ENCODE assay signal across 10 cellular contexts in genomic region chr10:92238062-92238585, GRCh38. TPM values are rescaled to one million over a fixed set of nuclear protein-coding genes. Genes with fewer than 3 reads are reported as not detected.
DNase-seq lines count a peak whose midpoint lies in the region; ATAC-seq and TF ChIP-seq lines count a peak whose summit lies in the region.
"Had no signal": no experiment of that assay in that cellular context is flagged by ENCODE, and none has a peak within 500 bp of the region (broad histone marks: within the 10 kb centered on the region; RNA-seq: fewer than 3 reads in every experiment).

No MANE protein-coding gene starts in this region.

- H3K27ac ChIP-seq in adrenal gland (peak overlapping the region in 4 of 5 donors; percentile 66 to 95 (median 91)), rectal smooth muscle tissue (ENCODE audit: low read depth, low read length) (no peak overlapping the region)

- ATAC-seq in GM18498 (IDR thresholded peaks at IDR 0.05; ENCODE audit: unreplicated experiment) (no peak), HG02973 (IDR thresholded peaks at IDR 0.05; ENCODE audit: unreplicated experiment) (no peak)

- no peaks in the 10 kb centered on the region for H3K9me3 Mint-ChIP-seq in nephron progenitor cell

- H3K4me1 Mint-ChIP-seq in nephron progenitor cell: peaks cover 32% of the 10 kb centered on the region

- peaks cover 69% of the 10 kb centered on the region for H3K27me3 Mint-ChIP-seq in nephron progenitor cell (ENCODE audit: low read depth, poor library complexity)

- no peak overlapping the region for H3K9ac ChIP-seq in rectal smooth muscle tissue (ENCODE audit: low read length)

- intact Hi-C loops in adrenal gland (cut with DNase I): no loop called here

- H3K4me3 ChIP-seq in GM12864 (ENCODE audit: low read depth, low read length): peak overlapping the region; percentile 73; the same call in 1 of the 2 replicates
- peak overlapping the region in 2 of 4 donors; percentile 66 to 91 for H3K4me3 ChIP-seq in adrenal gland
- peak overlapping the region; percentile 94 for H3K4me3 ChIP-seq in rectal smooth muscle tissue (ENCODE audit: low read length)

- H3K36me3 ChIP-seq in adrenal gland (replicated peaks in 1 of 2) (no peaks in the 10 kb centered on the region), rectal smooth muscle tissue (ENCODE audit: control insufficient read depth, insufficient read depth, low read length) (no peaks in the 10 kb centered on the region)

- no peak overlapping the region for H3K4me3 Mint-ChIP-seq in nephron progenitor cell

- no peaks in the 10 kb centered on the region for H3K36me3 Mint-ChIP-seq in nephron progenitor cell (ENCODE audit: low read depth)

- H3K27me3 ChIP-seq in adrenal gland (no peaks in the 10 kb centered on the region), rectal smooth muscle tissue (ENCODE audit: control insufficient read depth, insufficient read depth, low read length) (no peaks in the 10 kb centered on the region)

- no peak for DNase-seq in GM12864 (ENCODE audit: low read depth)
- DNase-seq in adrenal gland: peak in 1 of 7 donors; percentile 10
- DNase-seq in inferior parietal cortex (ENCODE audit: extremely low spot score): peak; percentile 44
- DNase-seq in NCI-H1436 (lab: John Stamatoyannopoulos, UW): no peak
- DNase-seq in nephron progenitor cell: no peak
- DNase-seq: DMS53, NCI-H510A had no signal

- no peaks in the 10 kb centered on the region for H3K9me3 ChIP-seq in adrenal gland (replicated peaks in 1 of 3)

- 58 to 93% (median 68%) methylated on average over 3 of the region's 3 CpGs for WGBS in adrenal gland, 4 donors

- H3K4me1 ChIP-seq in adrenal gland (replicated peaks in 1 of 2) (peaks cover 27 to 56% of the 10 kb centered on the region in 2 donors), rectal smooth muscle tissue (ENCODE audit: control insufficient read depth, insufficient read depth, low read length) (peaks cover 10% of the 10 kb centered on the region)

- H3K27ac Mint-ChIP-seq in nephron progenitor cell: no peak overlapping the region

- TF ChIP-seq POLR2A in adrenal gland (IDR thresholded peaks at IDR 0.05): no peak

- TF ChIP-seq CTCF in GM12864 (IDR thresholded peaks at IDR 0.05; ENCODE audit: low read depth, low read length, missing control alignments) (no peak), adrenal gland (IDR thresholded peaks at IDR 0.05) (no peak), nephron progenitor cell (IDR thresholded peaks at IDR 0.05) (no peak)

RNA-seq across cellular contexts. Expression of gene CPEB3, which starts 52.8 kb away (rescaled TPM):
- 10 to 100 TPM in 1 of 8 donors, 1 to 10 TPM in 7; 5.1 to 13.4 (median 7.6) TPM for total RNA-seq in adrenal gland
- 1 to 10 TPM; 1.6 to 6.4 (median 3.0) TPM for polyA plus RNA-seq in adrenal gland

RNA-seq across cellular contexts. Expression of gene MARCHF5, which starts 52.8 kb away (rescaled TPM):
- 10 to 100 TPM; 12.0 to 61.9 (median 32.4) TPM for total RNA-seq in adrenal gland
- polyA plus RNA-seq in adrenal gland: 10 to 100 TPM; 10.0 to 47.5 (median 10.5) TPM
